ENCODE assay signal across 1 cellular context in the genomic region with DNA sequence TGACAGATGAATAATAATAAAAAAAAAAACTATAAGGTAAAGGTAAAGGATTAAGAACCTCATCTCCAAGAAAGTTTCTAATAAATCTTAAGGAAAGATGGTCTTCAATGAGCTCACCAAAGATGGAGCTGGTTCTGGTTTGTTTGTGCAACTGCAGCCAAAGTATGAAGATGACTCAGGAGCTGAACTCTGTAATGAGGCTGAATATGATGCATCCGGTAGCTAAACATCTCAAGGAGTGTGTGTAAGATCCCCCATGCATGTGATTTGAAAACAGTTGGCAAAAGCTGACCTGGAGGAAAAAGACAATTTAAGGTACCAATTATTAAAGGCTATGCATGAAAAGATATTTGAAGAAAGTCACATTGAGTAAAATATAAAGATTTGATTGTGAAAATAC.
TF ChIP-seq lines count a peak whose summit lies in the region.

No MANE protein-coding gene starts in this region.

TF ChIP-seq in K562, 482 proteins besides CTCF, POLR2A, EP300 and RAD21:
- TF ChIP-seq NCOA6 (IDR thresholded peaks at IDR 0.05), result no peak
- TF ChIP-seq, protein P1, sequence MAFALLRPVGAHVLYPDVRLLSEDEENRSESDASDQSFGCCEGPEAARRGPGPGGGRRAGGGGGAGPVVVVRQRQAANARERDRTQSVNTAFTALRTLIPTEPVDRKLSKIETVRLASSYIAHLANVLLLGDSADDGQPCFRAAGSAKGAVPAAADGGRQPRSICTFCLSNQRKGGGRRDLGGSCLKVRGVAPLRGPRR (CRISPR knock-in tag; IDR thresholded peaks at IDR 0.05), result no peak
- TF ChIP-seq GABPB2 (CRISPR knock-in tag; conservative IDR thresholded peaks at IDR 0.05), result no peak
- no peak for TF ChIP-seq FOXK1 (CRISPR knock-in tag; IDR thresholded peaks at IDR 0.05; ENCODE audit: borderline replicate concordance)
- TF ChIP-seq CCAR2 (IDR thresholded peaks at IDR 0.05; ENCODE audit: low read depth, low read length), result no peak
- TF ChIP-seq ZFPM2 (CRISPR knock-in tag; IDR thresholded peaks at IDR 0.05), result no peak
- no peak for TF ChIP-seq ZNF124 (CRISPR knock-in tag; IDR thresholded peaks at IDR 0.05)
- TF ChIP-seq, protein P2, sequence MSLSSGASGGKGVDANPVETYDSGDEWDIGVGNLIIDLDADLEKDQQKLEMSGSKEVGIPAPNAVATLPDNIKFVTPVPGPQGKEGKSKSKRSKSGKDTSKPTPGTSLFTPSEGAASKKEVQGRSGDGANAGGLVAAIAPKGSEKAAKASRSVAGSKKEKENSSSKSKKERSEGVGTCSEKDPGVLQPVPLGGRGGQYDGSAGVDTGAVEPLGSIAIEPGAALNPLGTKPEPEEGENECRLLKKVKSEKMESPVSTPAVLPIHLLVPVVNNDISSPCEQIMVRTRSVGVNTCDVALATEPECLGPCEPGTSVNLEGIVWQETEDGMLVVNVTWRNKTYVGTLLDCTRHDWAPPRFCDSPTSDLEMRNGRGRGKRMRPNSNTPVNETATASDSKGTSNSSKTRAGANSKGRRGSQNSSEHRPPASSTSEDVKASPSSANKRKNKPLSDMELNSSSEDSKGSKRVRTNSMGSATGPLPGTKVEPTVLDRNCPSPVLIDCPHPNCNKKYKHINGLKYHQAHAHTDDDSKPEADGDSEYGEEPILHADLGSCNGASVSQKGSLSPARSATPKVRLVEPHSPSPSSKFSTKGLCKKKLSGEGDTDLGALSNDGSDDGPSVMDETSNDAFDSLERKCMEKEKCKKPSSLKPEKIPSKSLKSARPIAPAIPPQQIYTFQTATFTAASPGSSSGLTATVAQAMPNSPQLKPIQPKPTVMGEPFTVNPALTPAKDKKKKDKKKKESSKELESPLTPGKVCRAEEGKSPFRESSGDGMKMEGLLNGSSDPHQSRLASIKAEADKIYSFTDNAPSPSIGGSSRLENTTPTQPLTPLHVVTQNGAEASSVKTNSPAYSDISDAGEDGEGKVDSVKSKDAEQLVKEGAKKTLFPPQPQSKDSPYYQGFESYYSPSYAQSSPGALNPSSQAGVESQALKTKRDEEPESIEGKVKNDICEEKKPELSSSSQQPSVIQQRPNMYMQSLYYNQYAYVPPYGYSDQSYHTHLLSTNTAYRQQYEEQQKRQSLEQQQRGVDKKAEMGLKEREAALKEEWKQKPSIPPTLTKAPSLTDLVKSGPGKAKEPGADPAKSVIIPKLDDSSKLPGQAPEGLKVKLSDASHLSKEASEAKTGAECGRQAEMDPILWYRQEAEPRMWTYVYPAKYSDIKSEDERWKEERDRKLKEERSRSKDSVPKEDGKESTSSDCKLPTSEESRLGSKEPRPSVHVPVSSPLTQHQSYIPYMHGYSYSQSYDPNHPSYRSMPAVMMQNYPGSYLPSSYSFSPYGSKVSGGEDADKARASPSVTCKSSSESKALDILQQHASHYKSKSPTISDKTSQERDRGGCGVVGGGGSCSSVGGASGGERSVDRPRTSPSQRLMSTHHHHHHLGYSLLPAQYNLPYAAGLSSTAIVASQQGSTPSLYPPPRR (CRISPR knock-in tag; IDR thresholded peaks at IDR 0.05; ENCODE audit: borderline replicate concordance), result no peak
- no peak for TF ChIP-seq MCM5 (IDR thresholded peaks at IDR 0.05; ENCODE audit: low read depth)
- TF ChIP-seq NR2C2 (CRISPR knock-in tag; IDR thresholded peaks at IDR 0.05), result no peak
- TF ChIP-seq NR2C2 (tag; IDR thresholded peaks at IDR 0.05), result no peak
TF ChIP-seq in K562: peak in this region for 0.
